ENCODE assay signal across 16 cellular contexts in genomic region chr17:78428025-78428575, GRCh38.
"Had no signal": no experiment of that assay in that cellular context is flagged by ENCODE, and none has a peak within 500 bp of the region (broad histone marks: within the 10 kb centered on the region; RNA-seq: fewer than 3 reads in every experiment).

No MANE protein-coding gene starts in this region.

- H3K4me3 ChIP-seq: gastrocnemius medialis, heart right ventricle, lower lobe of right lung, upper lobe of left lung had no signal

- DNase-seq: activated CD4-positive, alpha-beta memory T cell treated with anti-CD3 and anti-CD28 coated beads, Interleukin-2, amount 10 ng/mL, durations not matched to agents 7 days and 5 days; activated gamma-delta T cell treated with Interleukin-2 at 50 U/mL for 16 hours; activated naive CD8-positive, alpha-beta T cell treated with anti-CD3 and anti-CD28 coated beads, Interleukin-2, amount 50 U/mL, for 24 hours; aorta; erythroblast; gastrocnemius medialis; heart right ventricle; left colon; lower lobe of right lung; naive B cell; nucleus accumbens; stimulated activated naive CD8-positive, alpha-beta T cell treated with anti-CD3 and anti-CD28 coated beads, Interleukin-15, Interleukin-2, amounts not matched to agents 100 U/mL and 50 U/mL, for 24 hours; upper lobe of left lung had no signal

- H3K27me3 ChIP-seq: gastrocnemius medialis, heart right ventricle, upper lobe of left lung had no signal

- H3K9me3 ChIP-seq: gastrocnemius medialis, heart right ventricle, lower lobe of right lung, upper lobe of left lung had no signal

- H3K27ac Mint-ChIP-seq: activated CD4-positive, alpha-beta memory T cell treated with anti-CD3 and anti-CD28 coated beads, Interleukin-2, amount 10 ng/mL, durations not matched to agents 7 days and 5 days; activated naive CD8-positive, alpha-beta T cell treated with anti-CD3 and anti-CD28 coated beads, Interleukin-2, amount 50 U/mL, for 24 hours had no signal

- ATAC-seq: activated naive CD8-positive, alpha-beta T cell treated with anti-CD3 and anti-CD28 coated beads, Interleukin-2, amount 50 U/mL, for 24 hours; gastrocnemius medialis; heart right ventricle; left colon; lower lobe of right lung; SK-N-SH treated with all-trans-retinoic acid at 6 μM for 48 hours; stimulated activated naive CD8-positive, alpha-beta T cell treated with anti-CD3 and anti-CD28 coated beads, Interleukin-15, Interleukin-2, amounts not matched to agents 100 U/mL and 50 U/mL, for 24 hours had no signal

- H3K27me3 Mint-ChIP-seq: activated CD4-positive, alpha-beta memory T cell treated with anti-CD3 and anti-CD28 coated beads, Interleukin-2, amount 10 ng/mL, durations not matched to agents 7 days and 5 days; activated naive CD8-positive, alpha-beta T cell treated with anti-CD3 and anti-CD28 coated beads, Interleukin-2, amount 50 U/mL, for 24 hours; naive B cell had no signal

- FAIRE-seq: bronchial epithelial cell had no signal

- H3K9me3 Mint-ChIP-seq: activated CD4-positive, alpha-beta memory T cell treated with anti-CD3 and anti-CD28 coated beads, Interleukin-2, amount 10 ng/mL, durations not matched to agents 7 days and 5 days; activated naive CD8-positive, alpha-beta T cell treated with anti-CD3 and anti-CD28 coated beads, Interleukin-2, amount 50 U/mL, for 24 hours; naive B cell had no signal

- H3K4me1 Mint-ChIP-seq: activated naive CD8-positive, alpha-beta T cell treated with anti-CD3 and anti-CD28 coated beads, Interleukin-2, amount 50 U/mL, for 24 hours; naive B cell had no signal

- H3K27ac ChIP-seq: gastrocnemius medialis, heart right ventricle, lower lobe of right lung, VCaP had no signal

- H3K4me3 Mint-ChIP-seq: activated CD4-positive, alpha-beta memory T cell treated with anti-CD3 and anti-CD28 coated beads, Interleukin-2, amount 10 ng/mL, durations not matched to agents 7 days and 5 days; activated naive CD8-positive, alpha-beta T cell treated with anti-CD3 and anti-CD28 coated beads, Interleukin-2, amount 50 U/mL, for 24 hours; naive B cell had no signal

- H3K4me1 ChIP-seq: gastrocnemius medialis had no signal
